8 cellular contexts compared by ENCODE assay signal in genomic region chr11:119207300-119207570, GRCh38. TPM values are rescaled to one million over a fixed set of nuclear protein-coding genes. Genes with fewer than 3 reads are reported as not detected.
A peak's percentile ranks its signal among the peaks of the same experiment; 100 is the strongest.
DNase-seq lines count a peak whose midpoint lies in the region; FAIRE-seq and TF ChIP-seq lines count a peak whose summit lies in the region.

No MANE protein-coding gene starts in this region.

- peak overlapping the region; percentile 96 for H3K27ac Mint-ChIP-seq in mesothelial cell of epicardium

- no peaks in the 10 kb centered on the region for H3K27me3 Mint-ChIP-seq in mesothelial cell of epicardium (ENCODE audit: low read depth)

- no peak for TF ChIP-seq CTCF in A673 (conservative IDR thresholded peaks at IDR 0.05; ENCODE audit: low read depth, low read length)
- no peak for TF ChIP-seq CTCF in HL-60 (IDR thresholded peaks at IDR 0.05; ENCODE audit: insufficient read depth, low read length)
- no peak for TF ChIP-seq CTCF in brain microvascular endothelial cell (IDR thresholded peaks at IDR 0.05; ENCODE audit: low read depth, low read length, missing control alignments)
- TF ChIP-seq CTCF in mesothelial cell of epicardium (IDR thresholded peaks at IDR 0.05; ENCODE audit: unreplicated experiment), result no peak

- intact Hi-C loops in A673 (cut with micrococcal nuclease; ENCODE audit: unreplicated experiment), result loop anchor here (5.0 kb wide), 1 partner anchor 115 kb away; no protein-coding TSS in a partner anchor

- H3K4me3 Mint-ChIP-seq in mesothelial cell of epicardium, result peak overlapping the region; percentile 90

- H3K4me3 ChIP-seq in A673 (ENCODE audit: low read depth, low read length, poor library complexity, severe bottlenecking) (peak overlapping the region; percentile 100), HL-60 (replicated peaks; ENCODE audit: insufficient read depth, low read length) (peak overlapping the region; percentile 97), brain microvascular endothelial cell (ENCODE audit: low read depth, low read length) (peak overlapping the region; percentile 89)

- no peak for TF ChIP-seq POLR2A in H54 (IDR thresholded peaks at IDR 0.05; ENCODE audit: low read depth, low read length)

- H3K36me3 ChIP-seq in A673 (ENCODE audit: insufficient read depth, low read length, poor library complexity, severe bottlenecking) (no peaks in the 10 kb centered on the region), brain microvascular endothelial cell (replicated peaks) (no peaks in the 10 kb centered on the region)

- no peaks in the 10 kb centered on the region for H3K36me3 Mint-ChIP-seq in mesothelial cell of epicardium

- BruUV-seq in A673 (replicated peaks; lab: Mats Ljungman, UMichigan), result TSS peak; percentile 38

- peaks cover 25% of the 10 kb centered on the region for H3K4me1 Mint-ChIP-seq in mesothelial cell of epicardium

- no peaks in the 10 kb centered on the region for H3K9me3 ChIP-seq in A673 (ENCODE audit: low read depth, low read length, poor library complexity, severe bottlenecking)

- in situ Hi-C loops in brain microvascular endothelial cell (cut with HindIII; ENCODE audit: low pct_ligation_motif_present, low sequenced_read_pairs), result no loop called here

- POLR2A ChIA-PET in A673 (lab: Charles Lee; ENCODE audit: low non-redundant PET), result no interaction called here

- DNase-seq in A673 (ENCODE audit: low spot score) (no peak), HL-60 (ENCODE audit: low read depth in 1 of 2, low spot score in 1 of 2) (peak in 1 of 2 experiments; percentile 13), brain microvascular endothelial cell (no peak), mesothelial cell of epicardium (ENCODE audit: low spot score in 2 of 2, unreplicated experiment in 2 of 2) (no peak), NCI-H2107 (lab: John Stamatoyannopoulos, UW) (no peak), NCI-H446 (lab: John Stamatoyannopoulos, UW) (no peak), H54 (ENCODE audit: insufficient read length, low spot score) (no peak), retina (no peak)

- no peaks in the 10 kb centered on the region for H3K27me3 ChIP-seq in A673 (replicated peaks; ENCODE audit: insufficient read depth, low read depth, low read length, poor library complexity)
- no peaks in the 10 kb centered on the region for H3K27me3 ChIP-seq in HL-60 (ENCODE audit: insufficient read depth, poor library complexity, severe bottlenecking)
- H3K27me3 ChIP-seq in brain microvascular endothelial cell (replicated peaks), result no peaks in the 10 kb centered on the region

- H3K9me3 Mint-ChIP-seq in mesothelial cell of epicardium, result no peaks in the 10 kb centered on the region

- H3K27ac ChIP-seq in A673 (ENCODE audit: low read depth, low read length, poor library complexity, severe bottlenecking) (peak overlapping the region; percentile 28), HL-60 (replicated peaks) (peak overlapping the region; percentile 95), brain microvascular endothelial cell (no peak overlapping the region)

- FAIRE-seq in H54 (lab: Jason Lieb, UNC), result no peak

- CTCF ChIA-PET in A673 (lab: Charles Lee), result no interaction called here

- peaks cover 8% of the 10 kb centered on the region for H3K4me1 ChIP-seq in A673 (ENCODE audit: insufficient read depth, low read length, poor library complexity, severe bottlenecking)

RNA-seq across cellular contexts. Expression of gene CBL, which starts 1.1 kb away (rescaled TPM):
- 39.9 and 40.7 TPM in 2 replicates for total RNA-seq in A673 (2021)
- total RNA-seq in mesothelial cell of epicardium, result 27.5 to 28.0 TPM (median 27.6 TPM) in 3 replicates

RNA-seq across cellular contexts. Expression of gene NHERF4, which starts 22.0 kb away (rescaled TPM):
- total RNA-seq in A673 (2021) (not detected in 2 replicates), mesothelial cell of epicardium (0.42 to 0.67 TPM (median 0.66 TPM) in 3 replicates)

RNA-seq across cellular contexts. Expression of gene NLRX1, which starts 38.7 kb away (rescaled TPM):
- total RNA-seq in A673 (2021) (1.4 and 2.7 TPM in 2 replicates), mesothelial cell of epicardium (21.2 to 21.9 TPM (median 21.8 TPM) in 3 replicates)

RNA-seq across cellular contexts. Expression of gene ABCG4, which starts 58.4 kb away (rescaled TPM):
- total RNA-seq in A673 (2021) (0.33 TPM in 1 of 2 replicates, not detected in the other), mesothelial cell of epicardium (1.9 to 2.6 TPM (median 2.0 TPM) in 3 replicates)
